In genomic region chr2:170774074-170774473, GRCh38 we compare ENCODE assay signal across 1 cellular context.
TF ChIP-seq lines count a peak whose summit lies in the region.

No MANE protein-coding gene starts in this region.

TF ChIP-seq in K562, 482 proteins besides CTCF, POLR2A, EP300 and RAD21 (continued from another document):
- TF ChIP-seq PRDM10 (IDR thresholded peaks at IDR 0.05; ENCODE audit: partially characterized antibody): no peak
- TF ChIP-seq ZBTB9 (CRISPR knock-in tag; IDR thresholded peaks at IDR 0.05): 0 out of 2 replicates have a peak, but pooled peaks have one; percentile 26
- TF ChIP-seq SRF (CRISPR knock-in tag; IDR thresholded peaks at IDR 0.05): no peak
- peak; percentile 72 for TF ChIP-seq C11orf30 (IDR thresholded peaks at IDR 0.05; ENCODE audit: low read depth)
- no peak for TF ChIP-seq CREB5 (CRISPR knock-in tag; IDR thresholded peaks at IDR 0.05)
- no peak for TF ChIP-seq FOXA3 (CRISPR knock-in tag; conservative IDR thresholded peaks at IDR 0.05 in 1 of 2, IDR thresholded peaks at IDR 0.05 in 1 of 2)
- no peak for TF ChIP-seq YY1 (IDR thresholded peaks at IDR 0.05; ENCODE audit: borderline replicate concordance in 1 of 3, control insufficient read depth in 1 of 3, extremely low read depth in 1 of 3, insufficient read depth in 3 of 3, insufficient read length in 1 of 3, insufficient replicate concordance in 2 of 3, low read depth in 1 of 3, low read length in 2 of 3)
- no peak for TF ChIP-seq TFAP4 (CRISPR knock-in tag; IDR thresholded peaks at IDR 0.05; ENCODE audit: borderline replicate concordance)
- no peak for TF ChIP-seq EWSR1 (IDR thresholded peaks at IDR 0.05; ENCODE audit: borderline replicate concordance, low read depth, partially characterized antibody)
- TF ChIP-seq CBX5 (IDR thresholded peaks at IDR 0.05; ENCODE audit: borderline replicate concordance, low read depth): no peak
- no peak for TF ChIP-seq HIVEP1 (CRISPR knock-in tag; IDR thresholded peaks at IDR 0.05)
- no peak for TF ChIP-seq ZBTB34 (CRISPR knock-in tag; IDR thresholded peaks at IDR 0.05)
- TF ChIP-seq HDAC6 (IDR thresholded peaks at IDR 0.05; ENCODE audit: low read depth, low read length): no peak
- TF ChIP-seq JUND (IDR thresholded peaks at IDR 0.05; ENCODE audit: borderline replicate concordance, low read depth, low read length): no peak
- TF ChIP-seq JUND (tag; IDR thresholded peaks at IDR 0.05; ENCODE audit: borderline replicate concordance, low read depth, low read length): no peak
- no peak for TF ChIP-seq PHB2 (IDR thresholded peaks at IDR 0.05; ENCODE audit: low read depth)
TF ChIP-seq in K562: peak in this region for 6.
